1 cellular context compared by ENCODE assay signal in genomic region chr4:83132065-83132464, GRCh38.
A peak's percentile ranks its signal among the peaks of the same experiment; 100 is the strongest.
TF ChIP-seq lines count a peak whose summit lies in the region.

No MANE protein-coding gene starts in this region.

TF ChIP-seq in GM12878, 131 proteins besides CTCF, POLR2A, EP300 and RAD21 (continued from another document and continues in another):
- no peak for TF ChIP-seq ZNF687 (IDR thresholded peaks at IDR 0.05)
- TF ChIP-seq SPI1 (IDR thresholded peaks at IDR 0.05; ENCODE audit: borderline replicate concordance, insufficient read depth, low read depth, low read length) = peak; percentile 77
- no peak for TF ChIP-seq CHD4 (IDR thresholded peaks at IDR 0.05)
- no peak for TF ChIP-seq FOXM1 (IDR thresholded peaks at IDR 0.05; ENCODE audit: low read depth, low read length)
- TF ChIP-seq ZNF592 (IDR thresholded peaks at IDR 0.05) = no peak
- TF ChIP-seq NR2F1 (conservative IDR thresholded peaks at IDR 0.05) = no peak
- TF ChIP-seq BCL3 (IDR thresholded peaks at IDR 0.05; ENCODE audit: borderline replicate concordance, insufficient read depth, low read depth, low read length, poor library complexity, severe bottlenecking) = no peak
- no peak for TF ChIP-seq ZNF217 (IDR thresholded peaks at IDR 0.05)
- no peak for TF ChIP-seq NRF1 (conservative IDR thresholded peaks at IDR 0.05; ENCODE audit: low read depth, low read length)
- TF ChIP-seq REST (IDR thresholded peaks at IDR 0.05; ENCODE audit: low read depth, low read length) = no peak
- TF ChIP-seq GABPA (IDR thresholded peaks at IDR 0.05; ENCODE audit: low read depth) = no peak
- TF ChIP-seq BCL11A (IDR thresholded peaks at IDR 0.05; ENCODE audit: low read depth, low read length) = no peak
- no peak for TF ChIP-seq POU2F2 (IDR thresholded peaks at IDR 0.05; ENCODE audit: borderline replicate concordance, low read depth, low read length)
- TF ChIP-seq BCLAF1 (IDR thresholded peaks at IDR 0.05) = no peak
- no peak for TF ChIP-seq MEF2B (IDR thresholded peaks at IDR 0.05; ENCODE audit: partially characterized antibody, poor library complexity, severe bottlenecking)
- TF ChIP-seq TBL1XR1 (IDR thresholded peaks at IDR 0.05; ENCODE audit: low read depth, low read length) = no peak
- TF ChIP-seq BHLHE40 (IDR thresholded peaks at IDR 0.05; ENCODE audit: borderline replicate concordance in 1 of 2, low read depth in 2 of 2, low read length in 1 of 2) = no peak
- no peak for TF ChIP-seq EED (IDR thresholded peaks at IDR 0.05; ENCODE audit: low read depth)
- TF ChIP-seq SREBF2 (IDR thresholded peaks at IDR 0.05; ENCODE audit: low read length) = no peak
- TF ChIP-seq ATF3 (IDR thresholded peaks at IDR 0.05; ENCODE audit: borderline replicate concordance, extremely low read depth, low read depth, low read length) = no peak
- no peak for TF ChIP-seq SKIL (IDR thresholded peaks at IDR 0.05; ENCODE audit: low read depth, poor library complexity, severe bottlenecking)
- no peak for TF ChIP-seq MXI1 (IDR thresholded peaks at IDR 0.05; ENCODE audit: low read depth, low read length)
- no peak for TF ChIP-seq NFYA (IDR thresholded peaks at IDR 0.05; ENCODE audit: borderline replicate concordance, low read depth, low read length)
- TF ChIP-seq NBN (IDR thresholded peaks at IDR 0.05) = no peak
- TF ChIP-seq MAX (IDR thresholded peaks at IDR 0.05; ENCODE audit: low read depth, low read length) = no peak
- no peak for TF ChIP-seq TCF3 (IDR thresholded peaks at IDR 0.05; ENCODE audit: borderline replicate concordance, insufficient read depth, low read depth, low read length)
- TF ChIP-seq ZNF384 (IDR thresholded peaks at IDR 0.05; ENCODE audit: borderline replicate concordance, low read depth, low read length) = peak; percentile 56; the same call in 1 of the 2 replicates
- peak; percentile 74 to 77 for TF ChIP-seq IKZF2 (IDR thresholded peaks at IDR 0.05)
- no peak for TF ChIP-seq RELB (IDR thresholded peaks at IDR 0.05; ENCODE audit: low read depth)
- TF ChIP-seq SMARCA5 (IDR thresholded peaks at IDR 0.05) = no peak
- TF ChIP-seq TAF1 (IDR thresholded peaks at IDR 0.05; ENCODE audit: borderline replicate concordance, low read depth, low read length) = no peak
- TF ChIP-seq DPF2 (IDR thresholded peaks at IDR 0.05) = 0 out of 2 replicates have a peak, but pooled peaks have one; percentile 33
- TF ChIP-seq IRF5 (IDR thresholded peaks at IDR 0.05; ENCODE audit: borderline replicate concordance) = no peak
- TF ChIP-seq CREM (IDR thresholded peaks at IDR 0.05; ENCODE audit: low read depth) = no peak
- no peak for TF ChIP-seq WRNIP1 (IDR thresholded peaks at IDR 0.05; ENCODE audit: borderline replicate concordance, low read depth, low read length)
